ENCODE assay signal across 25 cellular contexts in the genomic region with DNA sequence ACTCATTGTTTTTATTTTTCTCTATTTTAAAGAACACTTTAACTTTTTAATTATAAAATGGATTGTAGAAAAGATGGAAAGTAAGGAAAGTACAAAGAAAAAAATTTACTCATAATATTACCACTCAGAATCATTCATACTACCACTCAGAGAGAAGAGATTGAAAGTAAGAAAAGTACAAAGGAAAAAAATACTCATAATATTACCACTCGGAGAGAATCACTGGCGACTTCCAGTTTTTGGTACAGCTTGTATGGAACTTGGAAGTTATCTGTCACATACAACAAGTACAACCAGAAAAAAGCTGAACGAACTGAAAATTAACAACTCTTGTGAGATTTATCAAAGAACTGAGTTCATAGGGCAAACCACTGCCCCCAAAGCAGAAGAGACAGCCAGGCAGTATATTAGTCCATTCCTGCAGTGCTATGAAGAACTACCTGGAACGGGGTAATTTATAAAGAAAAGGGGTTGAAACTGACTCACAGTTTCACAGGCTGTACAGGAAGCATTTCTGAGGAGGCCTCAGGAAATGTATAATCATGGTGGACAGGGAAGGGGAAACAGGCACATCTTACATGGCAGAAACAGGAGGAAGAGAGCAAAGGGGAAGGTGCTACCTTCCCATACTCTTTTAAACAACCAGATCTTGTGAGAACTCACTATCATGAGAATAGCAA.
DNase-seq lines count a peak whose midpoint lies in the region; ATAC-seq, FAIRE-seq and TF ChIP-seq lines count a peak whose summit lies in the region.
"Had no signal": no experiment of that assay in that cellular context is flagged by ENCODE, and none has a peak within 500 bp of the region (broad histone marks: within the 10 kb centered on the region; RNA-seq: fewer than 3 reads in every experiment).

No MANE protein-coding gene starts in this region.

- CTCF ChIA-PET in activated naive CD4-positive, alpha-beta T cell treated with anti-CD3 and anti-CD28 coated beads, Interleukin-2, amount 10 ng/mL, durations not matched to agents 7 days and 5 days (lab: Charles Lee) = no interaction called here
- CTCF ChIA-PET in GM12878 (lab: Yijun Ruan, JAX) = no interaction called here

- no peak for FAIRE-seq in GM12878 (lab: Jason Lieb, UNC)
- FAIRE-seq: GM18507, HTR-8/SVneo had no signal

- no peak overlapping the region for H2AFZ ChIP-seq in GM12878 (ENCODE audit: control insufficient read depth, low read depth, low read length)

- H3K79me2 ChIP-seq in GM12878 (ENCODE audit: control insufficient read depth, insufficient read depth, low read length) = no peaks in the 10 kb centered on the region

- peaks cover 6% of the 10 kb centered on the region; the same call in 2 of the 3 replicates for H3K9me3 ChIP-seq in GM12878 (replicated peaks; ENCODE audit: control insufficient read depth, insufficient read depth, low read length)

- POLR2A ChIA-PET in GM12878 (lab: Charles Lee) = no interaction called here

- H3K9ac ChIP-seq in GM12878 (ENCODE audit: control insufficient read depth, insufficient read depth, low read length) = no peak overlapping the region
- H3K9ac ChIP-seq: BLaER1 had no signal

- no peak overlapping the region for H3K4me3 Mint-ChIP-seq in activated naive CD4-positive, alpha-beta T cell treated with anti-CD3 and anti-CD28 coated beads, Interleukin-2, amount 10 ng/mL, durations not matched to agents 7 days and 5 days
- no peak overlapping the region for H3K4me3 Mint-ChIP-seq in stimulated activated effector memory CD8-positive, alpha-beta T cell treated with anti-CD3 and anti-CD28 coated beads, Interleukin-12 subunit alpha, Interleukin-12 subunit beta, amount 100 ng/mL, for 72 hours
- H3K4me3 Mint-ChIP-seq: CD8-positive, alpha-beta T cell had no signal

- TF ChIP-seq CTCF in GM12878 (IDR thresholded peaks at IDR 0.05 in 2 of 3, conservative IDR thresholded peaks at IDR 0.05 in 1 of 3; ENCODE audit: control insufficient read depth in 2 of 3, extremely low read depth in 1 of 3, insufficient read depth in 1 of 3, low read depth in 3 of 3, low read length in 3 of 3) = no peak

- TF ChIP-seq EP300 in GM12878 (IDR thresholded peaks at IDR 0.05; ENCODE audit: borderline replicate concordance in 1 of 2, control insufficient read depth in 1 of 2, low read depth in 2 of 2, low read length in 2 of 2) = no peak

- DNase-seq in SKM-1 treated with dmso at 0.1 percent for 144 hours (lab: John Stamatoyannopoulos, UW; ENCODE audit: unreplicated experiment) = peak; percentile 3
- DNase-seq in SKM-1 (lab: John Stamatoyannopoulos, UW; ENCODE audit: unreplicated experiment) = no peak
- DNase-seq in activated naive CD4-positive, alpha-beta T cell treated with anti-CD3 and anti-CD28 coated beads, Interleukin-2, amount 10 ng/mL, durations not matched to agents 7 days and 5 days = no peak
- no peak for DNase-seq in activated naive CD4-positive, alpha-beta T cell treated with anti-CD3 and anti-CD28 coated beads, Interleukin-2, amount 50 U/mL, for 16 hours
- DNase-seq in GM12878 (ENCODE audit: low read depth, low spot score) = no peak
- DNase-seq in stimulated activated effector memory CD8-positive, alpha-beta T cell treated with anti-CD3 and anti-CD28 coated beads, Interleukin-12 subunit alpha, Interleukin-12 subunit beta, amount 100 ng/mL, for 72 hours (ENCODE audit: low spot score in 2 of 2) = no peak
- DNase-seq in NCI-H82 treated with DMSO at 0.1 percent for 48 hours (lab: John Stamatoyannopoulos, UW; ENCODE audit: unreplicated experiment) = no peak
- DNase-seq in effector CD8-positive, alpha-beta T cell (lab: John Stamatoyannopoulos, UW) = no peak
- DNase-seq: ACHN; CD8-positive, alpha-beta T cell; DND-41; GOT3; KG1; NCI-H1105; NCI-H146; NCI-H2029; NCI-H2227 treated with DMSO at 0.1 percent for 48 hours; NCI-H510A; NK-92 treated with Interleukin-12 subunit alpha and Interleukin-12 subunit beta, amount 100 ng/mL, for 24 hours; SHP77 treated with DMSO at 0.1 percent for 48 hours had no signal

- SMC1A ChIA-PET in GM12878 (lab: Charles Lee; ENCODE audit: uncharacterized antibody, unreplicated experiment) = interaction anchor here (1.0 kb wide), 1 partner anchor 38 kb away, joined by 3 read pairs; no protein-coding TSS in a partner anchor

- H3K27ac Mint-ChIP-seq in activated naive CD4-positive, alpha-beta T cell treated with anti-CD3 and anti-CD28 coated beads, Interleukin-2, amount 10 ng/mL, durations not matched to agents 7 days and 5 days = peak overlapping the region; percentile 56
- peak overlapping the region; percentile 78 for H3K27ac Mint-ChIP-seq in stimulated activated effector memory CD8-positive, alpha-beta T cell treated with anti-CD3 and anti-CD28 coated beads, Interleukin-12 subunit alpha, Interleukin-12 subunit beta, amount 100 ng/mL, for 72 hours

- WGBS in GM12878 (ENCODE audit: insufficient coverage, insufficient replicate concordance, low lambda C conversion rate, missing lambda C conversion rate) = 85% methylated on average over 4 of the region's 4 CpGs

- H3K4me2 ChIP-seq in GM12878 (ENCODE audit: control insufficient read depth, insufficient read depth) = no peak overlapping the region
- H3K4me2 ChIP-seq: BLaER1 had no signal

- peaks cover 2 to 8% of the 10 kb centered on the region in 2 experiments for H3K36me3 ChIP-seq in GM12878 (ENCODE audit: control insufficient read depth in 2 of 2, insufficient read depth in 2 of 2, low read length in 1 of 2)

- RAD21 ChIA-PET in GM12878 (lab: Charles Lee; ENCODE audit: unreplicated experiment) = no interaction called here

- peaks cover 6% of the 10 kb centered on the region for H3K9me3 Mint-ChIP-seq in activated naive CD4-positive, alpha-beta T cell treated with anti-CD3 and anti-CD28 coated beads, Interleukin-2, amount 10 ng/mL, durations not matched to agents 7 days and 5 days
- H3K9me3 Mint-ChIP-seq in stimulated activated effector memory CD8-positive, alpha-beta T cell treated with anti-CD3 and anti-CD28 coated beads, Interleukin-12 subunit alpha, Interleukin-12 subunit beta, amount 100 ng/mL, for 72 hours = peaks cover 9% of the 10 kb centered on the region

- peaks cover 10% of the 10 kb centered on the region for H3K4me1 Mint-ChIP-seq in activated naive CD4-positive, alpha-beta T cell treated with anti-CD3 and anti-CD28 coated beads, Interleukin-2, amount 10 ng/mL, durations not matched to agents 7 days and 5 days
- peaks cover 10% of the 10 kb centered on the region for H3K4me1 Mint-ChIP-seq in stimulated activated effector memory CD8-positive, alpha-beta T cell treated with anti-CD3 and anti-CD28 coated beads, Interleukin-12 subunit alpha, Interleukin-12 subunit beta, amount 100 ng/mL, for 72 hours

- H3K4me1 ChIP-seq in GM12878 (ENCODE audit: control insufficient read depth, insufficient read depth, low read length) = no peaks in the 10 kb centered on the region

- H3K27ac ChIP-seq in GM12878 (ENCODE audit: control insufficient read depth, insufficient read depth) = no peak overlapping the region
- H3K27ac ChIP-seq: 22Rv1, BLaER1, RWPE1 had no signal

- peaks cover 72% of the 10 kb centered on the region for H3K36me3 Mint-ChIP-seq in activated naive CD4-positive, alpha-beta T cell treated with anti-CD3 and anti-CD28 coated beads, Interleukin-2, amount 10 ng/mL, durations not matched to agents 7 days and 5 days
- peaks cover 20% of the 10 kb centered on the region for H3K36me3 Mint-ChIP-seq in stimulated activated effector memory CD8-positive, alpha-beta T cell treated with anti-CD3 and anti-CD28 coated beads, Interleukin-12 subunit alpha, Interleukin-12 subunit beta, amount 100 ng/mL, for 72 hours

- H3K27me3 Mint-ChIP-seq in activated naive CD4-positive, alpha-beta T cell treated with anti-CD3 and anti-CD28 coated beads, Interleukin-2, amount 10 ng/mL, durations not matched to agents 7 days and 5 days = no peaks in the 10 kb centered on the region

- BruUV-seq in GM12878 (replicated peaks; lab: Mats Ljungman, UMichigan) = TSS peak; percentile 10

- no peak for TF ChIP-seq POLR2A in GM12878 (IDR thresholded peaks at IDR 0.05; ENCODE audit: low read depth, low read length)

- H3K27me3 ChIP-seq in GM12878 (replicated peaks in 1 of 2; ENCODE audit: control insufficient read depth in 2 of 2, insufficient read depth in 2 of 2, low read length in 1 of 2) = no peaks in the 10 kb centered on the region
- H3K27me3 ChIP-seq: BLaER1 had no signal

- no peaks in the 10 kb centered on the region for H4K20me1 ChIP-seq in GM12878 (ENCODE audit: control insufficient read depth, insufficient read depth)
- H4K20me1 ChIP-seq: BLaER1 had no signal

- no peak for ATAC-seq in GM12878
- no peak for ATAC-seq in stimulated activated effector memory CD8-positive, alpha-beta T cell treated with anti-CD3 and anti-CD28 coated beads, Interleukin-12 subunit alpha, Interleukin-12 subunit beta, amount 100 ng/mL, for 72 hours
- ATAC-seq: CD8-positive, alpha-beta T cell had no signal

- in situ Hi-C loops in GM12878 (cut with MboI) = no loop called here

- no peak for TF ChIP-seq RAD21 in GM12878 (IDR thresholded peaks at IDR 0.05; ENCODE audit: insufficient read depth, low read depth, low read length)

- H3K4me3 ChIP-seq in GM12878 = no peak overlapping the region

- intact Hi-C loops in GM12878 (cut with micrococcal nuclease; ENCODE audit: unreplicated experiment) = no loop called here

TF ChIP-seq in GM12878, 131 proteins besides CTCF, POLR2A, EP300 and RAD21:
- TF ChIP-seq FOXK2 (IDR thresholded peaks at IDR 0.05) (no peak), WRNIP1 (IDR thresholded peaks at IDR 0.05; ENCODE audit: borderline replicate concordance, low read depth, low read length) (no peak), PAX5 (IDR thresholded peaks at IDR 0.05; ENCODE audit: borderline replicate concordance, low read depth, low read length) (no peak), NKRF (conservative IDR thresholded peaks at IDR 0.05) (no peak)
